ENCODE assay signal across 10 cellular contexts in genomic region chr16:69520800-69521602, GRCh38. TPM values are rescaled to one million over a fixed set of nuclear protein-coding genes. Genes with fewer than 3 reads are reported as not detected.
DNase-seq lines count a peak whose midpoint lies in the region; ATAC-seq, FAIRE-seq and TF ChIP-seq lines count a peak whose summit lies in the region.
"Had no signal": no experiment of that assay in that cellular context is flagged by ENCODE, and none has a peak within 500 bp of the region (broad histone marks: within the 10 kb centered on the region; RNA-seq: fewer than 3 reads in every experiment).

No MANE protein-coding gene starts in this region.

- TF ChIP-seq CTCF in GM13977 (IDR thresholded peaks at IDR 0.05; ENCODE audit: extremely low read depth, insufficient read depth, missing control alignments): no peak
- TF ChIP-seq CTCF in endothelial cell (IDR thresholded peaks at IDR 0.05; ENCODE audit: unreplicated experiment): no peak
- TF ChIP-seq CTCF in kidney (IDR thresholded peaks at IDR 0.05; ENCODE audit: borderline replicate concordance, extremely low read depth, insufficient read depth): no peak
- no peak for TF ChIP-seq CTCF in psoas muscle (IDR thresholded peaks at IDR 0.05)

- peak overlapping the region; percentile 76 for H2BK15ac ChIP-seq in mesendoderm (replicated peaks; ENCODE audit: low read depth)

- in situ Hi-C loops in GM13977 (cut with MboI; ENCODE audit: low pct_unique_long_range_greater_than_20kb, low sequenced_read_pairs, unreplicated experiment): no loop called here

- no peak overlapping the region for H3K4me3 Mint-ChIP-seq in endothelial cell (ENCODE audit: unreplicated experiment)

- ATAC-seq in GM21737 (IDR thresholded peaks at IDR 0.05; ENCODE audit: unreplicated experiment) (peak; percentile 76), psoas muscle (no peak)
- ATAC-seq: gastroesophageal sphincter had no signal

- H3K27ac ChIP-seq in SK-N-MC: no peak overlapping the region
- H3K27ac ChIP-seq in mesendoderm (ENCODE audit: low read depth, low read length): no peak overlapping the region
- H3K27ac ChIP-seq in kidney (ENCODE audit: low read depth in 2 of 2, low read length in 2 of 2): no peak overlapping the region
- no peak overlapping the region for H3K27ac ChIP-seq in psoas muscle
- H3K27ac ChIP-seq: gastroesophageal sphincter had no signal

- no peak overlapping the region for H3K27ac Mint-ChIP-seq in endothelial cell (ENCODE audit: unreplicated experiment)

- no peaks in the 10 kb centered on the region for H3K4me1 ChIP-seq in mesendoderm (ENCODE audit: control insufficient read depth, low read depth, low read length)
- no peaks in the 10 kb centered on the region for H3K4me1 ChIP-seq in kidney (ENCODE audit: control insufficient read depth in 1 of 2, insufficient read depth in 1 of 2, low read depth in 1 of 2, low read length in 2 of 2)
- H3K4me1 ChIP-seq in psoas muscle: no peaks in the 10 kb centered on the region
- H3K4me1 ChIP-seq: gastroesophageal sphincter had no signal

- H3K4me1 Mint-ChIP-seq in endothelial cell (ENCODE audit: unreplicated experiment): peaks cover 4% of the 10 kb centered on the region

- H3K4me2 ChIP-seq in mesendoderm (ENCODE audit: low read length): no peak overlapping the region

- H3K4ac ChIP-seq in mesendoderm (ENCODE audit: low read depth, low read length): peak overlapping the region; percentile 79

- peak overlapping the region; percentile 52 for H2BK120ac ChIP-seq in mesendoderm (ENCODE audit: low read depth, low read length)

- intact Hi-C loops in kidney (cut with DNase I): no loop called here
- intact Hi-C loops in psoas muscle (cut with DNase I): no loop called here

- no peak overlapping the region for H3K4me3 ChIP-seq in SK-N-MC
- no peak overlapping the region for H3K4me3 ChIP-seq in mesendoderm (ENCODE audit: low read length)
- H3K4me3 ChIP-seq in kidney (ENCODE audit: low read length in 2 of 2): no peak overlapping the region
- no peak overlapping the region for H3K4me3 ChIP-seq in psoas muscle
- H3K4me3 ChIP-seq: gastroesophageal sphincter had no signal

- H3K18ac ChIP-seq in mesendoderm (ENCODE audit: low read length): peak overlapping the region; percentile 81

- no peaks in the 10 kb centered on the region for H3K79me2 ChIP-seq in mesendoderm (ENCODE audit: control insufficient read depth, insufficient read depth, low read length)

- H3K9ac ChIP-seq in SK-N-MC (ENCODE audit: insufficient read length) (peak overlapping the region; percentile 32), mesendoderm (ENCODE audit: low read length) (peak overlapping the region; percentile 23), kidney (ENCODE audit: low read length in 2 of 2) (no peak overlapping the region)

- H3K27me3 Mint-ChIP-seq in endothelial cell (ENCODE audit: unreplicated experiment): peaks cover 3% of the 10 kb centered on the region

- no peaks in the 10 kb centered on the region for H3K27me3 ChIP-seq in mesendoderm (ENCODE audit: insufficient read depth, low read length, poor library complexity)
- no peaks in the 10 kb centered on the region for H3K27me3 ChIP-seq in psoas muscle (ENCODE audit: insufficient read depth in 3 of 3, low read length in 2 of 3)
- H3K27me3 ChIP-seq: gastroesophageal sphincter had no signal

- H3K23ac ChIP-seq in mesendoderm (ENCODE audit: low read length): no peak overlapping the region

- H3K36me3 Mint-ChIP-seq in endothelial cell (ENCODE audit: low read depth, unreplicated experiment): peaks cover 8% of the 10 kb centered on the region

- no peak overlapping the region for H4K5ac ChIP-seq in mesendoderm (ENCODE audit: low read length)

- H3K9me3 ChIP-seq in SK-N-MC (ENCODE audit: low read depth, low read length) (no peaks in the 10 kb centered on the region), kidney (ENCODE audit: control insufficient read depth in 1 of 2, low read length in 2 of 2) (no peaks in the 10 kb centered on the region), psoas muscle (no peaks in the 10 kb centered on the region)
- H3K9me3 ChIP-seq: gastroesophageal sphincter had no signal

- H3K79me1 ChIP-seq in mesendoderm (ENCODE audit: low read length): no peaks in the 10 kb centered on the region

- H2BK5ac ChIP-seq in mesendoderm (ENCODE audit: low read length): no peak overlapping the region

- H4K8ac ChIP-seq in mesendoderm (ENCODE audit: low read depth, low read length): no peak overlapping the region

- peak; percentile 40 for DNase-seq in GM13977 (ENCODE audit: low spot score)
- no peak for DNase-seq in SK-N-MC (ENCODE audit: low read depth, low spot score)
- DNase-seq in mesendoderm: no peak
- DNase-seq in endothelial cell (ENCODE audit: low spot score): no peak
- no peak for DNase-seq in kidney
- no peak for DNase-seq in psoas muscle
- DNase-seq in NCI-H2171 (lab: John Stamatoyannopoulos, UW): no peak
- DNase-seq: nucleus accumbens had no signal

- H2AK5ac ChIP-seq in mesendoderm (ENCODE audit: low read length): no peak overlapping the region

- WGBS in mesendoderm (ENCODE audit: extremely low coverage, insufficient coverage, low lambda C conversion rate): no CpG with 5 or more reads among the region's 3 CpGs
- WGBS in psoas muscle, 3 donors: 69 to 80% (median 72%) methylated on average over 3 of the region's 3 CpGs

- H3K36me3 ChIP-seq in SK-N-MC (ENCODE audit: insufficient read depth, low read length): no peaks in the 10 kb centered on the region
- H3K36me3 ChIP-seq in mesendoderm (ENCODE audit: control insufficient read depth, insufficient read depth, low read length): no peaks in the 10 kb centered on the region
- H3K36me3 ChIP-seq in kidney (ENCODE audit: control insufficient read depth in 1 of 2, insufficient read depth in 2 of 2, low read length in 2 of 2): no peaks in the 10 kb centered on the region
- H3K36me3 ChIP-seq in psoas muscle (ENCODE audit: insufficient read depth in 1 of 2, low read depth in 1 of 2): no peaks in the 10 kb centered on the region
- H3K36me3 ChIP-seq: gastroesophageal sphincter had no signal

- no peaks in the 10 kb centered on the region for H3K9me3 Mint-ChIP-seq in endothelial cell (ENCODE audit: unreplicated experiment)

- FAIRE-seq in kidney (lab: Jason Lieb, UNC): no peak

- no peak overlapping the region for H3K56ac ChIP-seq in mesendoderm (ENCODE audit: low read length)

RNA-seq across cellular contexts. Expression of gene NFAT5, which starts 44.8 kb away (rescaled TPM):
- 13.3 TPM for polyA plus RNA-seq in mesendoderm (2013, experiment 1 of 2)
- 14.1 TPM for polyA plus RNA-seq in mesendoderm (2013, experiment 2 of 2)
- total RNA-seq in endothelial cell (ENCODE audit: unreplicated experiment): 48.8 TPM
- 83.7 TPM for total RNA-seq in kidney
- polyA plus RNA-seq in kidney (ENCODE audit: insufficient read depth, low read depth, low replicate concordance): 1.9 TPM
- total RNA-seq in psoas muscle: 10 to 100 TPM; 18.8 to 27.9 (median 22.4) TPM
- polyA plus RNA-seq in psoas muscle: 1 to 10 TPM; 1.6 to 5.9 (median 2.0) TPM

Comparison
In these comparisons a context has a peak if more than half of its experiments do, and no peak if none do; other contexts are left out.
1. H3K9ac ChIP-seq: peak in SK-N-MC (single experiment) and mesendoderm (single experiment); none in kidney (0 of 2).